Comparison of ENCODE assay signal across 8 cellular contexts in genomic region chrX:8815460-8816065, GRCh38. TPM values are rescaled to one million over a fixed set of nuclear protein-coding genes. Genes with fewer than 3 reads are reported as not detected.
DNase-seq lines count a peak whose midpoint lies in the region; ATAC-seq and TF ChIP-seq lines count a peak whose summit lies in the region.

No MANE protein-coding gene starts in this region.

- peak; percentile 62 for ATAC-seq in GM18499 (IDR thresholded peaks at IDR 0.05; ENCODE audit: insufficient read depth, unreplicated experiment)
- peak; percentile 61 for ATAC-seq in SK-N-SH treated with all-trans-retinoic acid at 6 μM for 48 hours

- no peak overlapping the region for H3K27ac Mint-ChIP-seq in CD4-positive, alpha-beta memory T cell

- peaks cover 0 to 2% of the 10 kb centered on the region in 2 donors for H3K27me3 Mint-ChIP-seq in CD4-positive, alpha-beta memory T cell

- POLR2A ChIA-PET in CD4-positive, alpha-beta memory T cell (lab: Charles Lee; ENCODE audit: partially characterized antibody), result no interaction called here

- no peaks in the 10 kb centered on the region for H3K36me3 ChIP-seq in CD4-positive, alpha-beta memory T cell (ENCODE audit: insufficient read depth, low read length)

- H3K4me3 ChIP-seq in CD4-positive, alpha-beta memory T cell (ENCODE audit: low read length in 2 of 2), result no peak overlapping the region
- no peak overlapping the region for H3K4me3 ChIP-seq in fibroblast of villous mesenchyme (ENCODE audit: low read depth, low read length)

- H3K36me3 Mint-ChIP-seq in CD4-positive, alpha-beta memory T cell, result no peaks in the 10 kb centered on the region

- no peak overlapping the region for H3K27ac ChIP-seq in CD4-positive, alpha-beta memory T cell (ENCODE audit: low read depth, low read length)

- peak; percentile 62 for TF ChIP-seq CTCF in LNCAP (IDR thresholded peaks at IDR 0.05)
- peak; percentile 72 for TF ChIP-seq CTCF in fibroblast of villous mesenchyme (IDR thresholded peaks at IDR 0.05; ENCODE audit: insufficient read depth, low read depth, low read length)

- no peaks in the 10 kb centered on the region for H3K27me3 ChIP-seq in CD4-positive, alpha-beta memory T cell (ENCODE audit: insufficient read depth, low read length)

- peaks cover 0 to 1% (median 0%) of the 10 kb centered on the region in 8 donors for H3K9me3 Mint-ChIP-seq in CD4-positive, alpha-beta memory T cell

- no peaks in the 10 kb centered on the region for H3K4me1 Mint-ChIP-seq in CD4-positive, alpha-beta memory T cell

- CTCF ChIA-PET in CD4-positive, alpha-beta memory T cell (lab: Charles Lee; ENCODE audit: partially characterized antibody), result interaction anchor here (0.9 to 2.0 kb wide), 8 partner anchors 10 to 896 kb away, joined by 3 to 7 read pairs (median 4); no protein-coding TSS in a partner anchor

- no peaks in the 10 kb centered on the region for H3K4me1 ChIP-seq in CD4-positive, alpha-beta memory T cell (ENCODE audit: insufficient read depth, low read length)

- H3K9me3 ChIP-seq in CD4-positive, alpha-beta memory T cell (ENCODE audit: control insufficient read depth in 1 of 2, low read length in 2 of 2), result no peaks in the 10 kb centered on the region

- intact Hi-C loops in CD4-positive, alpha-beta memory T cell (cut with micrococcal nuclease), result loop anchor here (1.0 to 10.0 kb wide), 4 partner anchors 66 to 1179 kb away; partner anchors contain the start of gene TBL1X

- H3K4me3 Mint-ChIP-seq in CD4-positive, alpha-beta memory T cell, result no peak overlapping the region

- DNase-seq in CD4-positive, alpha-beta memory T cell, result peak in 4 of 5 donors; percentile 18 to 40 (median 32)
- peak; percentile 30 for DNase-seq in fibroblast of villous mesenchyme (ENCODE audit: low read depth)
- peak; percentile 7 for DNase-seq in putamen (ENCODE audit: low spot score)
- DNase-seq in OCI-M2 (lab: John Stamatoyannopoulos, UW; ENCODE audit: unreplicated experiment), result no peak
- DNase-seq in effector CD8-positive, alpha-beta T cell (lab: John Stamatoyannopoulos, UW), result no peak

TF ChIP-seq in SK-N-SH treated with all-trans-retinoic acid at 6 μM for 48 hours, 23 proteins besides CTCF, POLR2A, EP300 and RAD21:
- no peak for TF ChIP-seq GLIS3 (CRISPR knock-in tag; IDR thresholded peaks at IDR 0.05)
- no peak for TF ChIP-seq ZFP3 (CRISPR knock-in tag; IDR thresholded peaks at IDR 0.05)
- TF ChIP-seq PPARA (CRISPR knock-in tag; IDR thresholded peaks at IDR 0.05; ENCODE audit: borderline replicate concordance), result no peak
- no peak for TF ChIP-seq TSHZ2 (CRISPR knock-in tag; IDR thresholded peaks at IDR 0.05)
- TF ChIP-seq ISL1 (CRISPR knock-in tag; IDR thresholded peaks at IDR 0.05), result no peak
- TF ChIP-seq TOX (CRISPR knock-in tag; IDR thresholded peaks at IDR 0.05; ENCODE audit: borderline replicate concordance), result no peak
- no peak for TF ChIP-seq PATZ1 (CRISPR knock-in tag; IDR thresholded peaks at IDR 0.05; ENCODE audit: borderline replicate concordance)
- no peak for TF ChIP-seq RARB (CRISPR knock-in tag; IDR thresholded peaks at IDR 0.05)
- no peak for TF ChIP-seq TCF4 (CRISPR knock-in tag; IDR thresholded peaks at IDR 0.05; ENCODE audit: borderline replicate concordance)
- TF ChIP-seq CSDC2 (CRISPR knock-in tag; IDR thresholded peaks at IDR 0.05), result no peak
- no peak for TF ChIP-seq OSR1 (CRISPR knock-in tag; IDR thresholded peaks at IDR 0.05)
- TF ChIP-seq ZFP30 (CRISPR knock-in tag; IDR thresholded peaks at IDR 0.05), result no peak
- no peak for TF ChIP-seq CREB5 (CRISPR knock-in tag; IDR thresholded peaks at IDR 0.05; ENCODE audit: low read depth)
- no peak for TF ChIP-seq ARNTL (CRISPR knock-in tag; IDR thresholded peaks at IDR 0.05; ENCODE audit: borderline replicate concordance, low read depth)
- TF ChIP-seq, protein P1, sequence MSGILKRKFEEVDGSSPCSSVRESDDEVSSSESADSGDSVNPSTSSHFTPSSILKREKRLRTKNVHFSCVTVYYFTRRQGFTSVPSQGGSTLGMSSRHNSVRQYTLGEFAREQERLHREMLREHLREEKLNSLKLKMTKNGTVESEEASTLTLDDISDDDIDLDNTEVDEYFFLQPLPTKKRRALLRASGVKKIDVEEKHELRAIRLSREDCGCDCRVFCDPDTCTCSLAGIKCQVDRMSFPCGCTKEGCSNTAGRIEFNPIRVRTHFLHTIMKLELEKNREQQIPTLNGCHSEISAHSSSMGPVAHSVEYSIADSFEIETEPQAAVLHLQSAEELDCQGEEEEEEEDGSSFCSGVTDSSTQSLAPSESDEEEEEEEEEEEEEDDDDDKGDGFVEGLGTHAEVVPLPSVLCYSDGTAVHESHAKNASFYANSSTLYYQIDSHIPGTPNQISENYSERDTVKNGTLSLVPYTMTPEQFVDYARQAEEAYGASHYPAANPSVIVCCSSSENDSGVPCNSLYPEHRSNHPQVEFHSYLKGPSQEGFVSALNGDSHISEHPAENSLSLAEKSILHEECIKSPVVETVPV (CRISPR knock-in tag; IDR thresholded peaks at IDR 0.05), result no peak
- TF ChIP-seq POU6F1 (CRISPR knock-in tag; IDR thresholded peaks at IDR 0.05; ENCODE audit: borderline replicate concordance, low read depth), result no peak

RNA-seq across cellular contexts. Expression of gene FAM9A, which starts 14.4 kb away (rescaled TPM):
- total RNA-seq in CD4-positive, alpha-beta memory T cell, result not detected
- not detected for polyA plus RNA-seq in CD4-positive, alpha-beta memory T cell
- not detected in 2 replicates for total RNA-seq in fibroblast of villous mesenchyme

Comparison
In these comparisons a context has a peak if more than half of its experiments do, and no peak if none do; other contexts are left out.
1. DNase-seq: peak in CD4-positive, alpha-beta memory T cell (4 of 5), fibroblast of villous mesenchyme (single experiment) and putamen (single experiment); none in OCI-M2 (single experiment) and effector CD8-positive, alpha-beta T cell (single experiment).